24 cellular contexts compared by ENCODE assay signal in genomic region chr14:89212386-89213235, GRCh38.
DNase-seq lines count a peak whose midpoint lies in the region; TF ChIP-seq lines count a peak whose summit lies in the region.
"Had no signal": no experiment of that assay in that cellular context is flagged by ENCODE, and none has a peak within 500 bp of the region (broad histone marks: within the 10 kb centered on the region; RNA-seq: fewer than 3 reads in every experiment).

No MANE protein-coding gene starts in this region.

- DNase-seq in T47D (ENCODE audit: low read depth in 1 of 2, low spot score in 1 of 2) (peak; percentile 13 to 28), MCF 10A (ENCODE audit: unreplicated experiment) (no peak), NB4 (ENCODE audit: low read depth) (peak; percentile 47), cerebellum (ENCODE audit: low spot score) (peak; percentile 87), AG08395 (ENCODE audit: low spot score) (no peak), SIG-M5 treated with dmso at 0.1 percent for 504 hours (lab: John Stamatoyannopoulos, UW; ENCODE audit: unreplicated experiment) (no peak), nucleus accumbens (lab: John Stamatoyannopoulos, UW) (no peak)
- DNase-seq: activated CD4-positive, alpha-beta T cell treated with anti-CD3 and anti-CD28 coated beads, Interleukin-2, amount 50 U/mL, for 4 hours; activated gamma-delta T cell; CD4-positive, CD25-positive, alpha-beta regulatory T cell; foreskin fibroblast; left ventricle myocardium inferior; NCI-H1694; NCI-H2227 treated with DMSO at 0.1 percent for 48 hours; psoas muscle; SHP77; stimulated activated CD4-positive, alpha-beta T cell treated with anti-CD3 and anti-CD28 coated beads, Interleukin-2, amount 100 ng/mL, for 24 hours had no signal

- TF ChIP-seq CTCF in MCF 10A (IDR thresholded peaks at IDR 0.05; ENCODE audit: unreplicated experiment) (no peak), NB4 (IDR thresholded peaks at IDR 0.05; ENCODE audit: low read depth, low read length) (no peak)

- H3K4me1 ChIP-seq in urinary bladder (ENCODE audit: insufficient read depth) = peaks cover 2% of the 10 kb centered on the region

- no peaks in the 10 kb centered on the region for H3K4me1 Mint-ChIP-seq in MCF 10A (ENCODE audit: insufficient read depth, unreplicated experiment)

- H3K27me3 Mint-ChIP-seq in MCF 10A (ENCODE audit: insufficient read depth, unreplicated experiment) = no peaks in the 10 kb centered on the region
- H3K27me3 Mint-ChIP-seq: CD4-positive, CD25-positive, alpha-beta regulatory T cell; stimulated activated naive CD8-positive, alpha-beta T cell treated with anti-CD3 and anti-CD28 coated beads, Interleukin-15, Interleukin-2, amounts not matched to agents 100 ng/mL and 50 ng/mL, for 24 hours had no signal

- 71% methylated on average over 6 of the region's 6 CpGs for WGBS in urinary bladder

- H3K4me3 ChIP-seq in NB4 (ENCODE audit: low read depth, low read length) (no peak overlapping the region), urinary bladder (ENCODE audit: low read depth, low read length) (no peak overlapping the region)
- H3K4me3 ChIP-seq: cardiac muscle cell, left ventricle myocardium inferior, psoas muscle, skin epidermis, tibial nerve had no signal

- H3K9me3 Mint-ChIP-seq in MCF 10A (ENCODE audit: unreplicated experiment) = no peaks in the 10 kb centered on the region
- H3K9me3 Mint-ChIP-seq: neural crest cell; stimulated activated naive CD8-positive, alpha-beta T cell treated with anti-CD3 and anti-CD28 coated beads, Interleukin-15, Interleukin-2, amounts not matched to agents 100 ng/mL and 50 ng/mL, for 24 hours; T-helper 1 cell treated with Interleukin-12 subunit alpha and Interleukin-12 subunit beta and Interleukin-4 antibody, amounts not matched to agents 30 μg/mL and 1 μg/mL, for 36 hours had no signal

- H3K36me3 ChIP-seq in urinary bladder (ENCODE audit: insufficient read depth) = no peaks in the 10 kb centered on the region
- H3K36me3 ChIP-seq: cardiac muscle cell, left ventricle myocardium inferior, tibial nerve had no signal

- no TSS peak for BruUV-seq in MCF 10A (replicated peaks; lab: Mats Ljungman, UMichigan)

- no peak for TF ChIP-seq POLR2A in NB4 (IDR thresholded peaks at IDR 0.05; ENCODE audit: extremely low read depth, insufficient read length)

- no peak overlapping the region for H3K27ac Mint-ChIP-seq in MCF 10A (ENCODE audit: low read depth, unreplicated experiment)
- H3K27ac Mint-ChIP-seq: stimulated activated naive CD8-positive, alpha-beta T cell treated with anti-CD3 and anti-CD28 coated beads, Interleukin-15, Interleukin-2, amounts not matched to agents 100 ng/mL and 50 ng/mL, for 24 hours; T-helper 1 cell treated with Interleukin-12 subunit alpha and Interleukin-12 subunit beta and Interleukin-4 antibody, amounts not matched to agents 30 μg/mL and 1 μg/mL, for 36 hours had no signal

- H3K4me3 Mint-ChIP-seq in MCF 10A (ENCODE audit: unreplicated experiment) = no peak overlapping the region
- H3K4me3 Mint-ChIP-seq: CD4-positive, CD25-positive, alpha-beta regulatory T cell; neural crest cell; stimulated activated naive CD8-positive, alpha-beta T cell treated with anti-CD3 and anti-CD28 coated beads, Interleukin-15, Interleukin-2, amounts not matched to agents 100 ng/mL and 50 ng/mL, for 24 hours; T-helper 1 cell treated with Interleukin-12 subunit alpha and Interleukin-12 subunit beta and Interleukin-4 antibody, amounts not matched to agents 30 μg/mL and 1 μg/mL, for 36 hours had no signal

- H3K36me3 Mint-ChIP-seq in MCF 10A (ENCODE audit: insufficient read depth, unreplicated experiment) = no peaks in the 10 kb centered on the region

- in situ Hi-C loops in T47D (cut with HindIII; ENCODE audit: low pct_unique_long_range_greater_than_20kb, low sequenced_read_pairs) = no loop called here

- POLR2A ChIA-PET in MCF 10A (lab: Yijun Ruan, JAX) = no interaction called here

- intact Hi-C loops in MCF 10A (cut with micrococcal nuclease) = no loop called here

- CTCF ChIA-PET in MCF 10A (lab: Yijun Ruan, JAX) = interaction anchor here (0.6 to 1.4 kb wide), 3 partner anchors 14 to 172 kb away, joined by 3 to 4 read pairs (median 4); no protein-coding TSS in a partner anchor

- H3K27ac ChIP-seq in urinary bladder (ENCODE audit: low read depth) = peak overlapping the region; percentile 55
- H3K27ac ChIP-seq: cardiac muscle cell, psoas muscle, tibial nerve had no signal

Comparison
In these comparisons a context has a peak if more than half of its experiments do, and no peak if none do; other contexts are left out.
1. DNase-seq: peak in T47D (2 of 2), NB4 (single experiment) and cerebellum (single experiment); none in MCF 10A (single experiment), AG08395 (single experiment), SIG-M5 treated with dmso at 0.1 percent for 504 hours (single experiment) and nucleus accumbens (0 of 56).